8 cellular contexts compared by ENCODE assay signal in the genomic region with DNA sequence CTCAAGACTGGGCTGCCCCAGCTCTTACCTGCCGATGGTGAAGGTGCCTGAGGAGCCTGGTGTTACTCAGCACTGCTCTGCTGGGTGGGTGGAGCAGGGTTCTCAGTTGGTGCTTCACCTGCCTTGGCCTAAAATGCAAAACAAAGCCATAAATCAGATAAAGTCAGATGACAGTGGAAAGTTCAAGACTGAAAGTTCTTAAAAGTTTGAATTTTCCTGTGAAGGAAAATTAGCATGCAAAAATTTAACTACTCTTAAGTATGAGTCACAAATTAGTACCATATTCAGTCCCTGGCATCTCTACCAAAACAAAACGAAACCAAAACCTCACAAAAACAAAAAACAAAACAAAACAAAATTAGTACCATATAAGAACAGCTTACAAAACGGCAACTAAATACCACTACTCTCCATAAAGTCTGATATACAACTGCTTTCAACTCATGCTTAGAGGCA.
DNase-seq lines count a peak whose midpoint lies in the region; ATAC-seq lines count a peak whose summit lies in the region.

No MANE protein-coding gene starts in this region.

- DNase-seq in activated T-cell treated with anti-CD3 and anti-CD28 coated beads for 48 hours (ENCODE audit: low read depth): peak; percentile 18
- DNase-seq in stimulated activated CD4-positive, alpha-beta T cell treated with anti-CD3 and anti-CD28 coated beads, Interleukin-15, amount 100 ng/mL, for 24 hours: peak; percentile 63
- DNase-seq in midbrain (lab: John Stamatoyannopoulos, UW): no peak

- ATAC-seq in GM18511 (IDR thresholded peaks at IDR 0.05; ENCODE audit: unreplicated experiment): peak; percentile 81
- peak; percentile 67 for ATAC-seq in HG02763 (IDR thresholded peaks at IDR 0.05; ENCODE audit: unreplicated experiment)
- no peak for ATAC-seq in GM21381 (IDR thresholded peaks at IDR 0.05; ENCODE audit: unreplicated experiment)
- no peak for ATAC-seq in HG02938 (IDR thresholded peaks at IDR 0.05; ENCODE audit: unreplicated experiment)
- no peak for ATAC-seq in HG03139 (IDR thresholded peaks at IDR 0.05; ENCODE audit: unreplicated experiment)

Comparison
In these comparisons a context has a peak if more than half of its experiments do, and no peak if none do; other contexts are left out.
1. ATAC-seq: peak in GM18511 (single experiment) and HG02763 (single experiment); none in GM21381 (single experiment), HG02938 (single experiment) and HG03139 (single experiment).